Comparison of ENCODE assay signal across 17 cellular contexts in the genomic region with DNA sequence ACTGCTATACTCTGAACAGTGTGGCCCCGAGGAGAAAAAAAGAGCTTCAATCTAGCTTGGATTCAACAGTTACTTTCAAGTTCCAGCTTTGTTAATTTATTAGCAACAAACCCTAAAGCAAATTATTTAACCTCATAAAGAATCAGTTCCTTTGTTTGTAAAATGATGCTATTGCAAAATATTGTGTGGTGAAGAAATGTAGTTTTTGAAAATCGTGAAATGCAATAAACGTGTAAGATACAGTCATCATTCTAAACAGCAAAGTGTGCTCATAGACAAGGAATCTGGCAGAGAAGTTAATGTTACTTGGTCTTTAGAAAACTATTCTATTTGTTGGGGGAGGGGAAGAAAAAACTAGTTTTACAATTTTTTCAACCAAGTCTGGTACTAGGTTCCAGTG.
"Had no signal": no experiment of that assay in that cellular context is flagged by ENCODE, and none has a peak within 500 bp of the region (broad histone marks: within the 10 kb centered on the region; RNA-seq: fewer than 3 reads in every experiment).

No MANE protein-coding gene starts in this region.

- DNase-seq: activated CD4-positive, alpha-beta T cell treated with anti-CD3 and anti-CD28 coated beads, Interleukin-2, amount 10 ng/mL, durations not matched to agents 7 days and 5 days; activated CD4-positive, CD25-positive, alpha-beta regulatory T cell; activated naive CD4-positive, alpha-beta T cell treated with anti-CD3 and anti-CD28 coated beads, Interleukin-2, amount 50 U/mL, for 16 hours; activated T-cell treated with anti-CD3 and anti-CD28 coated beads for 4 hours; amniotic stem cell; brain microvascular endothelial cell; kidney glomerular epithelial cell; naive B cell; psoas muscle; spleen; stimulated activated CD4-positive, alpha-beta T cell treated with anti-CD3 and anti-CD28 coated beads, Interleukin-1b, Interleukin-23, amount 100 ng/mL, for 48 hours; tibial artery had no signal

- H3K9me3 ChIP-seq: psoas muscle, tibial artery had no signal

- H3K36me3 Mint-ChIP-seq: naive B cell; stimulated activated memory B cell treated with anti-CD40 and anti-IgM and Interleukin-4, amounts not matched to agents 10 μg/mL and 1 μg/mL and 100 μg/mL, for 72 hours had no signal

- H3K36me3 ChIP-seq: brain microvascular endothelial cell, spleen, tibial artery had no signal

- H3K4me1 ChIP-seq: psoas muscle, spleen had no signal

- H3K27ac Mint-ChIP-seq: activated CD4-positive, alpha-beta T cell treated with anti-CD3 and anti-CD28 coated beads, Interleukin-2, amount 10 ng/mL, durations not matched to agents 7 days and 5 days; naive B cell; stimulated activated memory B cell treated with anti-CD40 and anti-IgM and Interleukin-4, amounts not matched to agents 10 μg/mL and 1 μg/mL and 100 μg/mL, for 72 hours; T-helper 1 cell treated with Interleukin-12 subunit alpha and Interleukin-12 subunit beta and Interleukin-4 antibody, amounts not matched to agents 30 μg/mL and 1 μg/mL, for 36 hours had no signal

- H3K27me3 Mint-ChIP-seq: activated CD4-positive, alpha-beta T cell treated with anti-CD3 and anti-CD28 coated beads, Interleukin-2, amount 10 ng/mL, durations not matched to agents 7 days and 5 days; naive B cell; stimulated activated memory B cell treated with anti-CD40 and anti-IgM and Interleukin-4, amounts not matched to agents 10 μg/mL and 1 μg/mL and 100 μg/mL, for 72 hours had no signal

- H3K79me2 ChIP-seq: hepatocyte had no signal

- H3K9me3 Mint-ChIP-seq: activated CD4-positive, alpha-beta T cell treated with anti-CD3 and anti-CD28 coated beads, Interleukin-2, amount 10 ng/mL, durations not matched to agents 7 days and 5 days had no signal

- H3K27ac ChIP-seq: brain microvascular endothelial cell, hepatocyte, psoas muscle, spleen, tibial artery had no signal

- H3K4me3 ChIP-seq: hepatocyte, psoas muscle, spleen, tibial artery had no signal

- H3K4me1 Mint-ChIP-seq: activated CD4-positive, alpha-beta T cell treated with anti-CD3 and anti-CD28 coated beads, Interleukin-2, amount 10 ng/mL, durations not matched to agents 7 days and 5 days; naive B cell; stimulated activated memory B cell treated with anti-CD40 and anti-IgM and Interleukin-4, amounts not matched to agents 10 μg/mL and 1 μg/mL and 100 μg/mL, for 72 hours had no signal

- H3K27me3 ChIP-seq: brain microvascular endothelial cell, hepatocyte, spleen, tibial artery had no signal

- H2AFZ ChIP-seq: hepatocyte had no signal

- H3K4me2 ChIP-seq: hepatocyte had no signal

- ATAC-seq: esophagus mucosa; psoas muscle; sciatic nerve; stimulated activated memory B cell treated with anti-CD40 and anti-IgM and Interleukin-4, amounts not matched to agents 10 μg/mL and 1 μg/mL and 100 μg/mL, for 72 hours had no signal

- H3K4me3 Mint-ChIP-seq: activated CD4-positive, alpha-beta T cell treated with anti-CD3 and anti-CD28 coated beads, Interleukin-2, amount 10 ng/mL, durations not matched to agents 7 days and 5 days; naive B cell; stimulated activated memory B cell treated with anti-CD40 and anti-IgM and Interleukin-4, amounts not matched to agents 10 μg/mL and 1 μg/mL and 100 μg/mL, for 72 hours; T-helper 1 cell treated with Interleukin-12 subunit alpha and Interleukin-12 subunit beta and Interleukin-4 antibody, amounts not matched to agents 30 μg/mL and 1 μg/mL, for 36 hours had no signal
